16 cellular contexts compared by ENCODE assay signal in the genomic region with DNA sequence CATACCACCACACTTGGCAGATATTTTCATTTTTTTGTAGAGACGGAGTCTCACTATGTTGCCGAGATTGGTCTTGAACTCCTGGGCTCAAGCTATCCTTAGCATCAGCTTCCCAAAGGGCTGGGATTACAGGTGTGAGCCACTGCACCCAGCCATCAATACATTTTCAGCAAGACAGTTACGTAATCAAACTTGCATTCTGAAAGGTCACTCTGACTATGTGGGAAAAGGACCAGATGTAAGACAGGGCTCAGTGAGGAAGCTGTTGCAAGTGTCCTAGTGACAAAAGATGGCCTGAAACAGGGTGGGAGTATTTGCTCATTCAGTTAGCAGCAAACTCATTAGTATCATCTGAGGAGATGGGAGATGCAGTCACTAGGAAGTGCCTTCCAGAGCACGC. TPM values are rescaled to one million over a fixed set of nuclear protein-coding genes. Genes with fewer than 3 reads are reported as not detected.
DNase-seq lines count a peak whose midpoint lies in the region; ATAC-seq, FAIRE-seq and TF ChIP-seq lines count a peak whose summit lies in the region.
"Had no signal": no experiment of that assay in that cellular context is flagged by ENCODE, and none has a peak within 500 bp of the region (broad histone marks: within the 10 kb centered on the region; RNA-seq: fewer than 3 reads in every experiment).

No MANE protein-coding gene starts in this region.

- H3K27ac Mint-ChIP-seq in activated naive CD4-positive, alpha-beta T cell treated with anti-CD3 and anti-CD28 coated beads for 36 hours, result no peak overlapping the region
- H3K27ac Mint-ChIP-seq: CD4-positive, alpha-beta memory T cell had no signal

- no peaks in the 10 kb centered on the region for H3K27me3 Mint-ChIP-seq in activated naive CD4-positive, alpha-beta T cell treated with anti-CD3 and anti-CD28 coated beads for 36 hours (ENCODE audit: low read depth)
- H3K27me3 Mint-ChIP-seq: CD4-positive, alpha-beta memory T cell had no signal

- TF ChIP-seq EP300 in HepG2 (IDR thresholded peaks at IDR 0.05; ENCODE audit: low read depth in 2 of 2, low read length in 2 of 2) (no peak), HepG2 (CRISPR knock-in tag; IDR thresholded peaks at IDR 0.05; ENCODE audit: borderline replicate concordance) (no peak), K562 (IDR thresholded peaks at IDR 0.05; ENCODE audit: low read length) (no peak)

- POLR2A ChIA-PET in HepG2 (lab: Yijun Ruan, JAX) (no interaction called here), K562 (lab: Yijun Ruan, JAX) (interaction anchor here (1.1 kb wide), 1 partner anchor 17 kb away, joined by 3 read pairs; no protein-coding TSS in a partner anchor)

- no peaks in the 10 kb centered on the region for H3K4me1 ChIP-seq in HepG2 (ENCODE audit: insufficient read depth, low read length)
- no peaks in the 10 kb centered on the region for H3K4me1 ChIP-seq in right lobe of liver
- no peaks in the 10 kb centered on the region for H3K4me1 ChIP-seq in K562 (replicated peaks in 1 of 2; ENCODE audit: control insufficient read depth in 2 of 2, insufficient read depth in 2 of 2, low read length in 2 of 2)

- in situ Hi-C loops in HepG2 (cut with HindIII; ENCODE audit: extremely low pct_ligation_motif_present, low pct_unique_long_range_greater_than_20kb), result no loop called here
- in situ Hi-C loops in K562 (cut with MboI), result no loop called here

- CTCF ChIA-PET in HepG2 (lab: Yijun Ruan, JAX; ENCODE audit: low intra/inter-chr PET ratio, low total read pairs), result no interaction called here
- CTCF ChIA-PET in K562 (lab: Yijun Ruan, JAX; ENCODE audit: low intra/inter-chr PET ratio), result no interaction called here
- CTCF ChIA-PET in activated naive CD4-positive, alpha-beta T cell treated with anti-CD3 and anti-CD28 coated beads for 36 hours (lab: Charles Lee), result interaction anchor here (0.5 kb wide), 1 partner anchor 341 kb away, joined by 3 read pairs; no protein-coding TSS in a partner anchor

- intact Hi-C loops in HepG2 (cut with micrococcal nuclease; ENCODE audit: unreplicated experiment) (no loop called here), right lobe of liver (cut with DNase I) (no loop called here), K562 (cut with micrococcal nuclease) (no loop called here)
- intact Hi-C loops in activated naive CD4-positive, alpha-beta T cell treated with anti-CD3 and anti-CD28 coated beads for 36 hours (cut with micrococcal nuclease), result no loop called here

- TF ChIP-seq POLR2A in HepG2 (IDR thresholded peaks at IDR 0.05; ENCODE audit: insufficient read depth in 1 of 2, low read depth in 2 of 2, low read length in 2 of 2), result no peak
- TF ChIP-seq POLR2A in right lobe of liver (IDR thresholded peaks at IDR 0.05), result no peak
- no peak for TF ChIP-seq POLR2A in K562 (conservative IDR thresholded peaks at IDR 0.05)

- H2AFZ ChIP-seq in HepG2 (ENCODE audit: low read length), result no peak overlapping the region
- no peak overlapping the region for H2AFZ ChIP-seq in K562 (ENCODE audit: low read depth, low read length)

- peaks cover 14% of the 10 kb centered on the region for H3K9me3 Mint-ChIP-seq in activated naive CD4-positive, alpha-beta T cell treated with anti-CD3 and anti-CD28 coated beads for 36 hours

- H3K27me3 ChIP-seq in HepG2 (ENCODE audit: control insufficient read depth in 1 of 2, insufficient read depth in 2 of 2, low read length in 2 of 2), result no peaks in the 10 kb centered on the region
- H3K27me3 ChIP-seq in right lobe of liver, result no peaks in the 10 kb centered on the region
- H3K27me3 ChIP-seq in K562 (ENCODE audit: control insufficient read depth in 2 of 2, insufficient read depth in 2 of 2, low read length in 2 of 2), result no peaks in the 10 kb centered on the region

- H3K36me3 ChIP-seq in HepG2 (replicated peaks in 1 of 2; ENCODE audit: control insufficient read depth in 1 of 2, insufficient read depth in 2 of 2, low read length in 2 of 2), result peaks cover 0 to 14% of the 10 kb centered on the region in 2 experiments; a peak in 2 of 5 replicates
- H3K36me3 ChIP-seq in right lobe of liver, result no peaks in the 10 kb centered on the region
- peaks cover 8% of the 10 kb centered on the region; the same call in 1 of the 3 replicates for H3K36me3 ChIP-seq in K562 (ENCODE audit: control insufficient read depth, insufficient read depth, low read length)

- TF ChIP-seq RAD21 in HepG2 (CRISPR knock-in tag; IDR thresholded peaks at IDR 0.05), result no peak
- TF ChIP-seq RAD21 in K562 (CRISPR knock-in tag; conservative IDR thresholded peaks at IDR 0.05 in 1 of 2, IDR thresholded peaks at IDR 0.05 in 1 of 2), result no peak

- H3K9me3 ChIP-seq in HepG2 (ENCODE audit: low read length) (peaks cover 9% of the 10 kb centered on the region; the same call in 1 of the 2 replicates), right lobe of liver (no peaks in the 10 kb centered on the region), K562 (replicated peaks; ENCODE audit: control insufficient read depth, insufficient read depth, low read depth, low read length) (no peaks in the 10 kb centered on the region)

- peaks cover 18% of the 10 kb centered on the region for H3K36me3 Mint-ChIP-seq in activated naive CD4-positive, alpha-beta T cell treated with anti-CD3 and anti-CD28 coated beads for 36 hours (ENCODE audit: low read depth)

- peaks cover 2% of the 10 kb centered on the region for H3K9me1 ChIP-seq in K562 (ENCODE audit: control insufficient read depth, insufficient read depth, low read length)

- DNase-seq in HepG2 (ENCODE audit: low spot score) (no peak), right lobe of liver (no peak), K562 (ENCODE audit: extremely low read depth in 1 of 4, low spot score in 3 of 4) (no peak), islet precursor cell (peak; percentile 20), glomerular visceral epithelial cell (ENCODE audit: extremely low spot score) (no peak), 8988T (no peak), OCI-M2 (lab: John Stamatoyannopoulos, UW; ENCODE audit: unreplicated experiment) (no peak)
- DNase-seq in activated naive CD4-positive, alpha-beta T cell treated with anti-CD3 and anti-CD28 coated beads for 36 hours, result no peak
- DNase-seq: CD4-positive, alpha-beta memory T cell; DMS153; DMS79 treated with DMSO at 0.1 percent for 48 hours; GF-D8; H9 had no signal

- TF ChIP-seq CTCF in HepG2 (CRISPR knock-in tag; IDR thresholded peaks at IDR 0.05), result no peak
- no peak for TF ChIP-seq CTCF in right lobe of liver (IDR thresholded peaks at IDR 0.05)
- no peak for TF ChIP-seq CTCF in K562 (IDR thresholded peaks at IDR 0.05 in 2 of 3, conservative IDR thresholded peaks at IDR 0.05 in 1 of 3; ENCODE audit: insufficient read depth in 2 of 3, low read depth in 1 of 3, low read length in 3 of 3)

- H3K27ac ChIP-seq in HepG2 (ENCODE audit: extremely low read length, insufficient read depth, low read length) (no peak overlapping the region), right lobe of liver (no peak overlapping the region), K562 (ENCODE audit: extremely low read depth, low read depth, low read length) (no peak overlapping the region)
- H3K27ac ChIP-seq: C4-2B had no signal

- WGBS in HepG2 (ENCODE audit: low lambda C conversion rate), result 93% methylated on average over 4 of the region's 4 CpGs
- 77% methylated on average over 2 of the region's 4 CpGs for WGBS in right lobe of liver (ENCODE audit: insufficient coverage, low coverage, low lambda C conversion rate, missing lambda C conversion rate)
- WGBS in K562 (ENCODE audit: insufficient coverage, low coverage, missing lambda C conversion rate), result 95% methylated on average over 4 of the region's 4 CpGs

- H3K9ac ChIP-seq in HepG2 (ENCODE audit: insufficient read depth, low read depth, low read length) (no peak overlapping the region), K562 (ENCODE audit: insufficient read depth in 1 of 2, low read depth in 2 of 2, low read length in 2 of 2) (no peak overlapping the region)

- H3K4me2 ChIP-seq in HepG2 (ENCODE audit: low read depth, low read length) (no peak overlapping the region), K562 (ENCODE audit: insufficient read depth, low read length) (no peak overlapping the region)

- no TSS peak for BruUV-seq in HepG2 (replicated peaks; lab: Mats Ljungman, UMichigan)
- no TSS peak for BruUV-seq in K562 (replicated peaks; lab: Mats Ljungman, UMichigan)

- H3K4me3 ChIP-seq in HepG2 (replicated peaks in 1 of 3; ENCODE audit: insufficient read depth in 1 of 3, low read depth in 2 of 3, low read length in 3 of 3) (no peak overlapping the region), right lobe of liver (no peak overlapping the region), K562 (no peak overlapping the region)

- ATAC-seq in HepG2 (no peak), right lobe of liver (no peak), K562 (no peak)

- H3K4me1 Mint-ChIP-seq in activated naive CD4-positive, alpha-beta T cell treated with anti-CD3 and anti-CD28 coated beads for 36 hours (ENCODE audit: low read depth), result peaks cover 9% of the 10 kb centered on the region

- no peak overlapping the region for H3K4me3 Mint-ChIP-seq in activated naive CD4-positive, alpha-beta T cell treated with anti-CD3 and anti-CD28 coated beads for 36 hours
- H3K4me3 Mint-ChIP-seq: H9 had no signal

- peaks cover 3% of the 10 kb centered on the region for H3K79me2 ChIP-seq in HepG2 (ENCODE audit: insufficient read depth, low read length)
- peaks cover 19% of the 10 kb centered on the region; the same call in 2 of the 3 replicates for H3K79me2 ChIP-seq in K562 (ENCODE audit: control insufficient read depth, insufficient read depth, low read length)

- FAIRE-seq in HepG2 (lab: Jason Lieb, UNC) (no peak), K562 (lab: Jason Lieb, UNC) (no peak)
- FAIRE-seq: GM19239, H1 had no signal

- no peaks in the 10 kb centered on the region for H4K20me1 ChIP-seq in HepG2 (ENCODE audit: insufficient read depth, low read length)
- H4K20me1 ChIP-seq in K562 (replicated peaks; ENCODE audit: control insufficient read depth, insufficient read depth, low read length), result peaks cover 6% of the 10 kb centered on the region; the same call in 1 of the 2 replicates

RNA-seq across cellular contexts. Expression of a gene that starts 16.9 kb away (rescaled TPM):
- total RNA-seq in HepG2 (2016; rRNA removed; fragmentation: Illumina TruSeq; extraction: Trizol), result 19.0 and 25.3 TPM in 2 replicates
- total RNA-seq in HepG2 (2016; cell fraction: cytosol; rRNA removed; fragmentation: Illumina TruSeq; extraction: Trizol; ENCODE audit: low read depth), result 4.8 and 5.6 TPM in 2 replicates
- total RNA-seq in HepG2 (2016; cell fraction: insoluble cytoplasmic fraction; rRNA removed; fragmentation: Illumina TruSeq; extraction: Trizol), result 17.3 and 20.4 TPM in 2 replicates
- total RNA-seq in HepG2 (2016; cell fraction: membrane; rRNA removed; fragmentation: Illumina TruSeq; extraction: Trizol), result 6.0 and 6.6 TPM in 2 replicates
- 12.2 and 12.8 TPM in 2 replicates for total RNA-seq in HepG2 (2016; cell fraction: nucleus; rRNA removed; fragmentation: Illumina TruSeq; extraction: Trizol)
- polyA plus RNA-seq in HepG2 (2011; rRNA removed), result 16.9 and 18.0 TPM in 2 replicates
- polyA plus RNA-seq in HepG2 (2011; cell fraction: cytosol; rRNA removed), result 17.8 and 18.2 TPM in 2 replicates
- 8.6 and 10.3 TPM in 2 replicates for polyA plus RNA-seq in HepG2 (2011; cell fraction: nucleus; rRNA removed)
- polyA plus RNA-seq in HepG2 (2012), result 11.0 and 15.6 TPM in 2 replicates
- polyA plus RNA-seq in HepG2 (2016; cell fraction: cytosol; fragmentation: Illumina TruSeq; extraction: Trizol; ENCODE audit: low read depth), result 3.8 and 4.2 TPM in 2 replicates
- 25.5 and 28.9 TPM in 2 replicates for polyA plus RNA-seq in HepG2 (2016; cell fraction: insoluble cytoplasmic fraction; fragmentation: Illumina TruSeq; extraction: Trizol; ENCODE audit: low read depth)
- 4.8 and 5.3 TPM in 2 replicates for polyA plus RNA-seq in HepG2 (2016; cell fraction: membrane; fragmentation: Illumina TruSeq; extraction: Trizol; ENCODE audit: low read depth)
- 12.0 and 13.7 TPM in 2 replicates for polyA plus RNA-seq in HepG2 (2016; cell fraction: nucleus; fragmentation: Illumina TruSeq; extraction: Trizol; ENCODE audit: insufficient read depth, low read depth)
- polyA minus RNA-seq in HepG2 (2011; rRNA and poly(A)+ RNA removed; ENCODE audit: low replicate concordance), result 17.7 and 52.1 TPM in 2 replicates
- polyA minus RNA-seq in HepG2 (2011; cell fraction: cytosol; rRNA and poly(A)+ RNA removed), result 11.3 and 12.0 TPM in 2 replicates
- polyA minus RNA-seq in HepG2 (2011; cell fraction: nucleus; rRNA and poly(A)+ RNA removed), result 10.4 and 17.4 TPM in 2 replicates
- total RNA-seq in right lobe of liver, result 1 to 10 TPM; 4.6 to 7.3 (median 6.1) TPM
- 26.4 and 33.2 TPM in 2 replicates for total RNA-seq in K562 (2011; cell fraction: chromatin; rRNA removed; ENCODE audit: low replicate concordance)
- total RNA-seq in K562 (2011; cell fraction: nucleolus; rRNA removed), result 24.2 and 24.8 TPM in 2 replicates
- 25.0 and 27.9 TPM in 2 replicates for total RNA-seq in K562 (2011; cell fraction: nucleoplasm; rRNA removed)
- 27.2 and 35.8 TPM in 2 replicates for total RNA-seq in K562 (2014; rRNA removed)
- total RNA-seq in K562 (2014; rRNA removed; fragmentation: Illumina TruSeq; extraction: Trizol), result 24.0 and 25.2 TPM in 2 replicates
- 28.9 and 29.7 TPM in 2 replicates for total RNA-seq in K562 (2015; rRNA removed; fragmentation: Illumina TruSeq; extraction: Trizol)
- 36.1 and 38.5 TPM in 2 replicates for total RNA-seq in K562 (2021)
- polyA plus RNA-seq in K562 (2011; rRNA removed), result 40.8 and 47.9 TPM in 2 replicates
- polyA plus RNA-seq in K562 (2011; cell fraction: cytosol; rRNA removed), result 56.7 and 69.0 TPM in 2 replicates
- polyA plus RNA-seq in K562 (2011; cell fraction: nucleus; rRNA removed), result 21.8 and 22.7 TPM in 2 replicates
- 42.0 and 45.2 TPM in 2 replicates for polyA plus RNA-seq in K562 (2012)
- 43.1 and 44.5 TPM in 2 replicates for polyA plus RNA-seq in K562 (2014; fragmentation: Illumina TruSeq; extraction: Trizol)
- polyA plus RNA-seq in K562 (2014; fragmentation: Nextera tagmentation; extraction: Ambion mirVana), result 10 to 100 TPM; 73.3 to 91.0 TPM
- polyA plus RNA-seq in K562 (2014; rRNA removed), result 24.4 and 28.2 TPM in 2 replicates
- polyA minus RNA-seq in K562 (2011; rRNA and poly(A)+ RNA removed), result 51.5 and 71.0 TPM in 2 replicates
- 19.9 and 29.0 TPM in 2 replicates for polyA minus RNA-seq in K562 (2011; cell fraction: cytosol; rRNA and poly(A)+ RNA removed)
- 16.2 and 22.0 TPM in 2 replicates for polyA minus RNA-seq in K562 (2011; cell fraction: nucleus; rRNA and poly(A)+ RNA removed)
- 10 to 100 TPM; 27.7 to 31.3 TPM for total RNA-seq in activated naive CD4-positive, alpha-beta T cell treated with anti-CD3 and anti-CD28 coated beads for 36 hours
